Comparison of ENCODE assay signal across 17 cellular contexts in genomic region chr10:123158682-123159081, GRCh38. TPM values are rescaled to one million over a fixed set of nuclear protein-coding genes. Genes with fewer than 3 reads are reported as not detected.
A peak's percentile ranks its signal among the peaks of the same experiment; 100 is the strongest.
DNase-seq lines count a peak whose midpoint lies in the region; ATAC-seq, FAIRE-seq and TF ChIP-seq lines count a peak whose summit lies in the region.
"Had no signal": no experiment of that assay in that cellular context is flagged by ENCODE, and none has a peak within 500 bp of the region (broad histone marks: within the 10 kb centered on the region; RNA-seq: fewer than 3 reads in every experiment).

No MANE protein-coding gene starts in this region.

- no peak overlapping the region for H3K27ac Mint-ChIP-seq in T-helper 1 cell treated with Interleukin-12 subunit alpha and Interleukin-12 subunit beta and Interleukin-4 antibody, amounts not matched to agents 30 μg/mL and 1 μg/mL, for 36 hours
- peak overlapping the region; percentile 98 for H3K27ac Mint-ChIP-seq in T-helper 17 cell

- peaks cover 18% of the 10 kb centered on the region for H4K20me1 ChIP-seq in keratinocyte (ENCODE audit: control insufficient read depth, extremely low read depth, insufficient read depth, low read length)

- peaks cover 15 to 28% of the 10 kb centered on the region in 2 experiments for H3K36me3 ChIP-seq in keratinocyte (ENCODE audit: control insufficient read depth in 2 of 2, extremely low read depth in 1 of 2, insufficient read depth in 2 of 2, low read length in 2 of 2)

- H3K27me3 Mint-ChIP-seq in T-helper 1 cell treated with Interleukin-12 subunit alpha and Interleukin-12 subunit beta and Interleukin-4 antibody, amounts not matched to agents 30 μg/mL and 1 μg/mL, for 36 hours (ENCODE audit: low read depth), result no peaks in the 10 kb centered on the region
- H3K27me3 Mint-ChIP-seq in T-helper 17 cell, result no peaks in the 10 kb centered on the region

- H3K36me3 Mint-ChIP-seq in T-helper 1 cell treated with Interleukin-12 subunit alpha and Interleukin-12 subunit beta and Interleukin-4 antibody, amounts not matched to agents 30 μg/mL and 1 μg/mL, for 36 hours (ENCODE audit: low read depth), result peaks cover 60% of the 10 kb centered on the region
- peaks cover 14% of the 10 kb centered on the region for H3K36me3 Mint-ChIP-seq in T-helper 17 cell (ENCODE audit: low read depth)

- H3K9me3 ChIP-seq in T-helper 17 cell (ENCODE audit: control insufficient read depth, low read length, poor library complexity, severe bottlenecking), result no peaks in the 10 kb centered on the region
- no peaks in the 10 kb centered on the region for H3K9me3 ChIP-seq in keratinocyte (ENCODE audit: control insufficient read depth, low read depth, low read length)
- H3K9me3 ChIP-seq: upper lobe of left lung had no signal

- H3K9me3 Mint-ChIP-seq in T-helper 1 cell treated with Interleukin-12 subunit alpha and Interleukin-12 subunit beta and Interleukin-4 antibody, amounts not matched to agents 30 μg/mL and 1 μg/mL, for 36 hours, result no peaks in the 10 kb centered on the region

- H3K79me2 ChIP-seq in keratinocyte (ENCODE audit: control insufficient read depth, insufficient read depth, low read length), result peaks cover 80% of the 10 kb centered on the region

- H3K4me1 Mint-ChIP-seq in T-helper 1 cell treated with Interleukin-12 subunit alpha and Interleukin-12 subunit beta and Interleukin-4 antibody, amounts not matched to agents 30 μg/mL and 1 μg/mL, for 36 hours (ENCODE audit: low read depth), result peaks cover 61% of the 10 kb centered on the region
- H3K4me1 Mint-ChIP-seq in T-helper 17 cell, result peaks cover 53% of the 10 kb centered on the region

- no peaks in the 10 kb centered on the region for H3K27me3 ChIP-seq in keratinocyte (ENCODE audit: control insufficient read depth, extremely low read depth, insufficient read depth, low read length)
- H3K27me3 ChIP-seq: foreskin keratinocyte, upper lobe of left lung had no signal

- peak overlapping the region; percentile 67 for H3K4me3 Mint-ChIP-seq in T-helper 1 cell treated with Interleukin-12 subunit alpha and Interleukin-12 subunit beta and Interleukin-4 antibody, amounts not matched to agents 30 μg/mL and 1 μg/mL, for 36 hours
- no peak overlapping the region for H3K4me3 Mint-ChIP-seq in T-helper 17 cell

- DNase-seq in T-helper 1 cell, result no peak
- DNase-seq in GM12865 (ENCODE audit: low read depth), result no peak
- no peak for DNase-seq in T-helper 17 cell
- no peak for DNase-seq in keratinocyte (ENCODE audit: low read depth, low spot score)
- DNase-seq in cortex of kidney (lab: John Stamatoyannopoulos, UW), result no peak
- no peak for DNase-seq in NCI-H146 treated with DMSO at 0.1 percent for 48 hours (lab: John Stamatoyannopoulos, UW; ENCODE audit: unreplicated experiment)
- DNase-seq in NCI-H2081 treated with DMSO at 0.1 percent for 48 hours (lab: John Stamatoyannopoulos, UW), result no peak
- DNase-seq: 8988T; activated CD4-positive, CD25-positive, alpha-beta regulatory T cell; foreskin keratinocyte; GF-D8; NCI-H1092 treated with DMSO at 0.1 percent for 48 hours; right cardiac atrium; stimulated activated CD4-positive, alpha-beta T cell treated with anti-CD3 and anti-CD28 coated beads, Interleukin-4, amount 100 ng/mL, for 24 hours; upper lobe of left lung had no signal

- H3K4me3 ChIP-seq in GM12865 (ENCODE audit: low read depth, low read length) (peak overlapping the region; percentile 85; the same call in 1 of the 2 replicates), keratinocyte (ENCODE audit: control insufficient read depth in 2 of 3, extremely low read depth in 1 of 3, insufficient read depth in 2 of 3, low read depth in 1 of 3, low read length in 3 of 3) (no peak overlapping the region)
- H3K4me3 ChIP-seq: upper lobe of left lung had no signal

- H3K9me1 ChIP-seq in keratinocyte (ENCODE audit: control insufficient read depth, extremely low read depth, insufficient read depth, low read length), result peaks cover 3% of the 10 kb centered on the region

- FAIRE-seq in keratinocyte (lab: Jason Lieb, UNC), result no peak

- H3K4me1 ChIP-seq in keratinocyte (ENCODE audit: control insufficient read depth, extremely low read depth, insufficient read depth, low read length), result peaks cover 27% of the 10 kb centered on the region

- no peak overlapping the region for H3K27ac ChIP-seq in keratinocyte (ENCODE audit: control insufficient read depth, insufficient read depth, low read length)
- H3K27ac ChIP-seq: foreskin keratinocyte, upper lobe of left lung had no signal

- dilution Hi-C loops in keratinocyte (cut with MboI; ENCODE audit: extremely low pct_ligation_motif_present, low sequenced_read_pairs), result no loop called here

- H2AFZ ChIP-seq in keratinocyte (ENCODE audit: control insufficient read depth, low read length), result no peak overlapping the region

- no peak for ATAC-seq in T-helper 17 cell
- ATAC-seq: foreskin keratinocyte, right cardiac atrium had no signal

- TF ChIP-seq CTCF in GM12865 (IDR thresholded peaks at IDR 0.05; ENCODE audit: insufficient read depth, low read depth, low read length, missing control alignments), result no peak
- no peak for TF ChIP-seq CTCF in keratinocyte (optimal IDR thresholded peaks at IDR 0.05 in 1 of 3, IDR thresholded peaks at IDR 0.05 in 1 of 3, conservative IDR thresholded peaks at IDR 0.05 in 1 of 3; ENCODE audit: extremely low read depth in 1 of 3, insufficient read depth in 2 of 3, low read length in 3 of 3)

- no peak overlapping the region for H3K9ac ChIP-seq in keratinocyte (ENCODE audit: control insufficient read depth, extremely low read depth, insufficient read depth, low read length)

- peak overlapping the region; percentile 3 for H3K4me2 ChIP-seq in keratinocyte (ENCODE audit: control insufficient read depth, extremely low read depth, insufficient read depth, low read depth, low read length)

RNA-seq across cellular contexts. Expression of gene BUB3, which starts 4.5 kb away (rescaled TPM):
- total RNA-seq in T-helper 17 cell, result 100 to 1,000 TPM; 105 to 111 TPM
- polyA plus RNA-seq in keratinocyte, result 140 to 171 TPM (median 162 TPM) in 3 replicates
- 66.4 TPM for polyA plus RNA-seq in keratinocyte (2011; ENCODE audit: low read depth)
- polyA plus RNA-seq in keratinocyte (2011; cell fraction: cytosol; rRNA removed), result 81.4 and 116 TPM in 2 replicates
- polyA plus RNA-seq in keratinocyte (2011; cell fraction: nucleus; rRNA removed), result 145 and 150 TPM in 2 replicates
- 75.2 and 125 TPM in 2 replicates for polyA plus RNA-seq in keratinocyte (2012; ENCODE audit: low replicate concordance)
- 234 to 258 TPM (median 248 TPM) in 3 replicates for polyA minus RNA-seq in keratinocyte
- polyA minus RNA-seq in keratinocyte (2011; cell fraction: cytosol; rRNA and poly(A)+ RNA removed), result 232 TPM
- 82.8 and 101 TPM in 2 replicates for polyA minus RNA-seq in keratinocyte (2011; cell fraction: nucleus; rRNA and poly(A)+ RNA removed)

RNA-seq across cellular contexts. Expression of gene HMX2, which starts 10.7 kb away (rescaled TPM):
- total RNA-seq in T-helper 17 cell, result not detected
- not detected in 3 replicates for polyA plus RNA-seq in keratinocyte
- polyA plus RNA-seq in keratinocyte (2011; ENCODE audit: low read depth), result not detected
- not detected in 2 replicates for polyA plus RNA-seq in keratinocyte (2011; cell fraction: cytosol; rRNA removed)
- polyA plus RNA-seq in keratinocyte (2011; cell fraction: nucleus; rRNA removed), result not detected in 2 replicates
- not detected in 2 replicates for polyA plus RNA-seq in keratinocyte (2012; ENCODE audit: low replicate concordance)
- polyA minus RNA-seq in keratinocyte, result not detected in 3 replicates
- not detected for polyA minus RNA-seq in keratinocyte (2011; cell fraction: cytosol; rRNA and poly(A)+ RNA removed)
- not detected in 2 replicates for polyA minus RNA-seq in keratinocyte (2011; cell fraction: nucleus; rRNA and poly(A)+ RNA removed)
- total RNA-seq: foreskin keratinocyte, lung microvascular endothelial cell, right cardiac atrium, upper lobe of left lung had no signal
- polyA plus RNA-seq: foreskin keratinocyte, right cardiac atrium had no signal

RNA-seq across cellular contexts. Expression of gene HMX3, which starts 22.9 kb away (rescaled TPM):
- under 1 TPM in 1 of 2 donors, not detected in 1; 0.39 TPM for total RNA-seq in T-helper 17 cell
- polyA plus RNA-seq in keratinocyte, result not detected in 3 replicates
- not detected for polyA plus RNA-seq in keratinocyte (2011; ENCODE audit: low read depth)
- not detected in 2 replicates for polyA plus RNA-seq in keratinocyte (2011; cell fraction: cytosol; rRNA removed)
- not detected in 2 replicates for polyA plus RNA-seq in keratinocyte (2011; cell fraction: nucleus; rRNA removed)
- polyA plus RNA-seq in keratinocyte (2012; ENCODE audit: low replicate concordance), result not detected in 2 replicates
- polyA minus RNA-seq in keratinocyte, result not detected in 3 replicates
- polyA minus RNA-seq in keratinocyte (2011; cell fraction: cytosol; rRNA and poly(A)+ RNA removed), result not detected
- polyA minus RNA-seq in keratinocyte (2011; cell fraction: nucleus; rRNA and poly(A)+ RNA removed), result not detected in 2 replicates
- total RNA-seq: foreskin keratinocyte, lung microvascular endothelial cell, right cardiac atrium, upper lobe of left lung had no signal
- polyA plus RNA-seq: foreskin keratinocyte, right cardiac atrium had no signal
